ENCODE assay signal across 6 cellular contexts in genomic region chr21:19493437-19494241, GRCh38.
DNase-seq lines count a peak whose midpoint lies in the region; ATAC-seq, FAIRE-seq and TF ChIP-seq lines count a peak whose summit lies in the region.
"Not testable (repeated sequence)": the region's sequence is repeated elsewhere in the genome, so short reads cannot be mapped to it uniquely, and the experiment has no call there.

No MANE protein-coding gene starts in this region.

- H3K9me3 ChIP-seq in GM12878 (replicated peaks; ENCODE audit: control insufficient read depth, insufficient read depth, low read length); testis: not testable (repeated sequence)

- H3K27me3 Mint-ChIP-seq in chondrocyte (ENCODE audit: low read depth); natural killer cell (ENCODE audit: low read depth in 2 of 2): not testable (repeated sequence)

- not testable (repeated sequence) for BruUV-seq in GM12878 (replicated peaks; lab: Mats Ljungman, UMichigan)

- not testable (repeated sequence) for TF ChIP-seq POLR2A in GM12878 (IDR thresholded peaks at IDR 0.05; ENCODE audit: low read depth, low read length); testis (IDR thresholded peaks at IDR 0.05)

- not testable (repeated sequence) for H3K79me2 ChIP-seq in GM12878 (ENCODE audit: control insufficient read depth, insufficient read depth, low read length)

- in situ Hi-C loops in GM12878 (cut with MboI): not testable (repeated sequence)

- H3K4me1 ChIP-seq in GM12878 (ENCODE audit: control insufficient read depth, insufficient read depth, low read length); testis: not testable (repeated sequence)

- RAD21 ChIA-PET in GM12878 (lab: Charles Lee; ENCODE audit: unreplicated experiment): interaction anchor here (1.4 kb wide), 1 partner anchor 19 kb away, joined by 6 read pairs; no protein-coding TSS in a partner anchor

- not testable (repeated sequence) for H3K4me3 Mint-ChIP-seq in chondrocyte (ENCODE audit: unreplicated experiment)
- peak overlapping the region; percentile 80 for H3K4me3 Mint-ChIP-seq in natural killer cell

- peak; percentile 72 for DNase-seq in DMS53 (lab: John Stamatoyannopoulos, UW)
- DNase-seq in Daoy (ENCODE audit: low read depth): peak; percentile 12
- DNase-seq in GM12878 (ENCODE audit: low read depth, low spot score); natural killer cell: not testable (repeated sequence)
- DNase-seq in chondrocyte (ENCODE audit: low spot score): peak; percentile 59
- DNase-seq in testis: peak; percentile 43

- not testable (repeated sequence) for H3K27ac ChIP-seq in GM12878 (ENCODE audit: control insufficient read depth, insufficient read depth); testis

- TF ChIP-seq CTCF in GM12878 (IDR thresholded peaks at IDR 0.05 in 2 of 3, conservative IDR thresholded peaks at IDR 0.05 in 1 of 3; ENCODE audit: control insufficient read depth in 2 of 3, extremely low read depth in 1 of 3, insufficient read depth in 1 of 3, low read depth in 3 of 3, low read length in 3 of 3); chondrocyte (IDR thresholded peaks at IDR 0.05); natural killer cell (IDR thresholded peaks at IDR 0.05); testis (IDR thresholded peaks at IDR 0.05): not testable (repeated sequence)

- not testable (repeated sequence) for TF ChIP-seq RAD21 in GM12878 (IDR thresholded peaks at IDR 0.05; ENCODE audit: insufficient read depth, low read depth, low read length)

- ATAC-seq in GM12878, natural killer cell: not testable (repeated sequence)

- not testable (repeated sequence) for H2AFZ ChIP-seq in GM12878 (ENCODE audit: control insufficient read depth, low read depth, low read length)

- SMC1A ChIA-PET in GM12878 (lab: Charles Lee; ENCODE audit: uncharacterized antibody, unreplicated experiment): interaction anchor here (0.6 to 1.5 kb wide), 4 partner anchors 14 to 128 kb away, joined by 3 to 5 read pairs (median 4); no protein-coding TSS in a partner anchor

- FAIRE-seq in GM12878 (lab: Jason Lieb, UNC): not testable (repeated sequence)

- 75% methylated on average over 42 of the region's 52 CpGs for WGBS in GM12878 (ENCODE audit: insufficient coverage, insufficient replicate concordance, low lambda C conversion rate, missing lambda C conversion rate)
- WGBS in testis, 2 donors: 41 to 72% methylated on average over 30 to 47 of the region's 52 CpGs

- H3K4me2 ChIP-seq in GM12878 (ENCODE audit: control insufficient read depth, insufficient read depth): not testable (repeated sequence)

- H3K9me3 Mint-ChIP-seq in chondrocyte (ENCODE audit: low read depth); natural killer cell: not testable (repeated sequence)

- H3K36me3 Mint-ChIP-seq in chondrocyte (ENCODE audit: low read depth); natural killer cell: not testable (repeated sequence)

- intact Hi-C loops in GM12878 (cut with micrococcal nuclease; ENCODE audit: unreplicated experiment); natural killer cell (cut with micrococcal nuclease); testis (cut with DNase I; ENCODE audit: low total_unique reads): not testable (repeated sequence)

- H3K27ac Mint-ChIP-seq in chondrocyte (ENCODE audit: unreplicated experiment); natural killer cell: not testable (repeated sequence)

- not testable (repeated sequence) for H3K9ac ChIP-seq in GM12878 (ENCODE audit: control insufficient read depth, insufficient read depth, low read length)

- not testable (repeated sequence) for H3K36me3 ChIP-seq in GM12878 (ENCODE audit: control insufficient read depth in 2 of 2, insufficient read depth in 2 of 2, low read length in 1 of 2); testis (ENCODE audit: low read depth, missing control alignments)

- H3K4me3 ChIP-seq in GM12878: not testable (repeated sequence)
- peak overlapping the region; percentile 31 to 49 for H3K4me3 ChIP-seq in testis

- TF ChIP-seq EP300 in GM12878 (IDR thresholded peaks at IDR 0.05; ENCODE audit: borderline replicate concordance in 1 of 2, control insufficient read depth in 1 of 2, low read depth in 2 of 2, low read length in 2 of 2): not testable (repeated sequence)

- H3K27me3 ChIP-seq in GM12878 (replicated peaks in 1 of 2; ENCODE audit: control insufficient read depth in 2 of 2, insufficient read depth in 2 of 2, low read length in 1 of 2); testis: not testable (repeated sequence)

- POLR2A ChIA-PET in GM12878 (lab: Charles Lee): not testable (repeated sequence)

- CTCF ChIA-PET in GM12878 (lab: Yijun Ruan, JAX): not testable (repeated sequence)

- not testable (repeated sequence) for H3K4me1 Mint-ChIP-seq in chondrocyte (ENCODE audit: low read depth)
- peaks cover 10 to 15% of the 10 kb centered on the region in 2 donors for H3K4me1 Mint-ChIP-seq in natural killer cell

- H4K20me1 ChIP-seq in GM12878 (ENCODE audit: control insufficient read depth, insufficient read depth): not testable (repeated sequence)

TF ChIP-seq in GM12878, 131 proteins besides CTCF, POLR2A, EP300 and RAD21:
- 0 out of 2 replicates have a peak, but pooled peaks have one; percentile 29 for TF ChIP-seq LARP7 (IDR thresholded peaks at IDR 0.05)
